ENCODE assay signal across 17 cellular contexts in genomic region chr17:4204190-4204589, GRCh38. TPM values are rescaled to one million over a fixed set of nuclear protein-coding genes. Genes with fewer than 3 reads are reported as not detected.
DNase-seq lines count a peak whose midpoint lies in the region; ATAC-seq, FAIRE-seq and TF ChIP-seq lines count a peak whose summit lies in the region.
"Had no signal": no experiment of that assay in that cellular context is flagged by ENCODE, and none has a peak within 500 bp of the region (broad histone marks: within the 10 kb centered on the region; RNA-seq: fewer than 3 reads in every experiment).

No MANE protein-coding gene starts in this region.

- TF ChIP-seq CTCF in astrocyte (IDR thresholded peaks at IDR 0.05; ENCODE audit: insufficient read depth, low read depth, low read length): no peak
- TF ChIP-seq CTCF in tibial artery (IDR thresholded peaks at IDR 0.05): no peak

- H3K9me3 ChIP-seq in astrocyte (ENCODE audit: insufficient read depth, low read depth, low read length) (no peaks in the 10 kb centered on the region), muscle layer of colon (ENCODE audit: low read length) (no peaks in the 10 kb centered on the region), tibial artery (no peaks in the 10 kb centered on the region)
- H3K9me3 ChIP-seq: ovary had no signal

- peaks cover 67% of the 10 kb centered on the region for H4K20me1 ChIP-seq in astrocyte (ENCODE audit: insufficient read depth, low read length)

- intact Hi-C loops in activated CD4-positive, alpha-beta T cell treated with anti-CD3 and anti-CD28 coated beads for 36 hours (cut with DNase I, micrococcal nuclease): no loop called here
- intact Hi-C loops in tibial artery (cut with DNase I; ENCODE audit: low total_unique reads): loop anchor here (5.0 to 10.0 kb wide), 2 partner anchors 61 to 208 kb away; partner anchors contain the start of gene ANKFY1

- H3K27ac ChIP-seq in astrocyte (ENCODE audit: low read depth, low read length) (peak overlapping the region; percentile 80), muscle layer of colon (ENCODE audit: low read depth, low read length) (peak overlapping the region; percentile 66), tibial artery (peak overlapping the region; percentile 79 to 83)
- H3K27ac ChIP-seq: foreskin keratinocyte, ovary had no signal

- peaks cover 20% of the 10 kb centered on the region for H3K4me1 ChIP-seq in astrocyte (ENCODE audit: insufficient read depth, low read length)
- peaks cover 42% of the 10 kb centered on the region for H3K4me1 ChIP-seq in muscle layer of colon (ENCODE audit: insufficient read depth, low read length)
- peaks cover 0 to 65% (median 44%) of the 10 kb centered on the region in 4 donors for H3K4me1 ChIP-seq in tibial artery
- H3K4me1 ChIP-seq: foreskin keratinocyte had no signal

- no peak for FAIRE-seq in astrocyte (lab: Jason Lieb, UNC)

- H3K4me3 ChIP-seq in astrocyte (ENCODE audit: insufficient read depth, low read depth, low read length): no peak overlapping the region
- no peak overlapping the region for H3K4me3 ChIP-seq in muscle layer of colon (ENCODE audit: low read depth in 1 of 2, low read length in 2 of 2)
- no peak overlapping the region for H3K4me3 ChIP-seq in tibial artery
- H3K4me3 ChIP-seq: ovary had no signal

- H3K27me3 Mint-ChIP-seq in activated CD4-positive, alpha-beta T cell treated with anti-CD3 and anti-CD28 coated beads for 36 hours: no peaks in the 10 kb centered on the region
- H3K27me3 Mint-ChIP-seq in astrocyte (ENCODE audit: low read depth, unreplicated experiment): no peaks in the 10 kb centered on the region
- H3K27me3 Mint-ChIP-seq: stimulated activated naive CD8-positive, alpha-beta T cell treated with anti-CD3 and anti-CD28 coated beads, Interleukin-15, amount 100 ng/mL, for 72 hours had no signal

- peaks cover 24% of the 10 kb centered on the region for H3K4me1 Mint-ChIP-seq in activated CD4-positive, alpha-beta T cell treated with anti-CD3 and anti-CD28 coated beads for 36 hours
- H3K4me1 Mint-ChIP-seq in astrocyte (ENCODE audit: low read depth, unreplicated experiment): peaks cover 15% of the 10 kb centered on the region

- H3K36me3 Mint-ChIP-seq in activated CD4-positive, alpha-beta T cell treated with anti-CD3 and anti-CD28 coated beads for 36 hours (ENCODE audit: low read depth): peaks cover 37% of the 10 kb centered on the region
- peaks cover 41% of the 10 kb centered on the region for H3K36me3 Mint-ChIP-seq in astrocyte (ENCODE audit: low read depth, unreplicated experiment)

- H3K4me2 ChIP-seq in astrocyte (ENCODE audit: low read length): peak overlapping the region; percentile 17

- no peak for DNase-seq in activated CD4-positive, alpha-beta T cell treated with anti-CD3 and anti-CD28 coated beads for 36 hours
- DNase-seq in activated CD4-positive, alpha-beta T cell treated with anti-CD3 and anti-CD28 coated beads, Interleukin-2, amount 50 U/mL, for 4 hours: no peak
- peak; percentile 62 for DNase-seq in astrocyte (ENCODE audit: low read depth)
- DNase-seq in tibial artery: no peak
- DNase-seq: 8988T; activated CD4-positive, CD25-positive, alpha-beta regulatory T cell treated with anti-CD3 and anti-CD28 coated beads, Interleukin-2, amount 50 U/mL, for 72 hours; DMS79; foreskin keratinocyte; NCI-H1436; NCI-H774; stimulated activated CD4-positive, alpha-beta T cell treated with anti-CD3 and anti-CD28 coated beads, Interleukin-2, amount 100 ng/mL, for 48 hours; stimulated activated naive CD8-positive, alpha-beta T cell treated with anti-CD3 and anti-CD28 coated beads, Interleukin-15, amount 100 ng/mL, for 72 hours had no signal

- peak overlapping the region; percentile 32 for H3K27ac Mint-ChIP-seq in activated CD4-positive, alpha-beta T cell treated with anti-CD3 and anti-CD28 coated beads for 36 hours
- H3K27ac Mint-ChIP-seq in astrocyte (ENCODE audit: unreplicated experiment): peak overlapping the region; percentile 31

- H3K36me3 ChIP-seq in astrocyte (ENCODE audit: insufficient read depth, low read length) (peaks cover 19% of the 10 kb centered on the region), muscle layer of colon (ENCODE audit: insufficient read depth, low read length) (peaks cover 34% of the 10 kb centered on the region), tibial artery (peaks cover 0 to 37% (median 27%) of the 10 kb centered on the region in 3 donors)
- H3K36me3 ChIP-seq: ovary had no signal

- H3K27me3 ChIP-seq in astrocyte (ENCODE audit: insufficient read depth, low read length): no peaks in the 10 kb centered on the region
- no peaks in the 10 kb centered on the region for H3K27me3 ChIP-seq in muscle layer of colon (ENCODE audit: control insufficient read depth in 1 of 2, insufficient read depth in 2 of 2, low read length in 2 of 2)
- H3K27me3 ChIP-seq in tibial artery: no peaks in the 10 kb centered on the region
- H3K27me3 ChIP-seq: foreskin keratinocyte, ovary had no signal

- H3K9me3 Mint-ChIP-seq in activated CD4-positive, alpha-beta T cell treated with anti-CD3 and anti-CD28 coated beads for 36 hours (ENCODE audit: low read depth): no peaks in the 10 kb centered on the region
- no peaks in the 10 kb centered on the region for H3K9me3 Mint-ChIP-seq in astrocyte (ENCODE audit: unreplicated experiment)
- H3K9me3 Mint-ChIP-seq: stimulated activated naive CD8-positive, alpha-beta T cell treated with anti-CD3 and anti-CD28 coated beads, Interleukin-15, amount 100 ng/mL, for 72 hours had no signal

- no peak for ATAC-seq in activated CD4-positive, alpha-beta T cell treated with anti-CD3 and anti-CD28 coated beads for 36 hours
- no peak for ATAC-seq in GM21529 (IDR thresholded peaks at IDR 0.05; ENCODE audit: unreplicated experiment)
- ATAC-seq in GM19351 (IDR thresholded peaks at IDR 0.05; ENCODE audit: unreplicated experiment): no peak
- ATAC-seq in HG03045 (IDR thresholded peaks at IDR 0.05; ENCODE audit: unreplicated experiment): no peak
- ATAC-seq: foreskin keratinocyte; stimulated activated naive CD8-positive, alpha-beta T cell treated with anti-CD3 and anti-CD28 coated beads, Interleukin-15, amount 100 ng/mL, for 72 hours had no signal

- POLR2A ChIA-PET in activated CD4-positive, alpha-beta T cell treated with anti-CD3 and anti-CD28 coated beads for 36 hours (lab: Charles Lee): no interaction called here

- H3K79me2 ChIP-seq in astrocyte (ENCODE audit: insufficient read depth, low read length): no peaks in the 10 kb centered on the region

- no peak overlapping the region for H2AFZ ChIP-seq in astrocyte (ENCODE audit: low read depth, low read length)

- no peak overlapping the region for H3K4me3 Mint-ChIP-seq in activated CD4-positive, alpha-beta T cell treated with anti-CD3 and anti-CD28 coated beads for 36 hours
- no peak overlapping the region for H3K4me3 Mint-ChIP-seq in astrocyte (ENCODE audit: unreplicated experiment)
- H3K4me3 Mint-ChIP-seq: stimulated activated naive CD8-positive, alpha-beta T cell treated with anti-CD3 and anti-CD28 coated beads, Interleukin-15, amount 100 ng/mL, for 72 hours had no signal

- CTCF ChIA-PET in activated CD4-positive, alpha-beta T cell treated with anti-CD3 and anti-CD28 coated beads for 36 hours (lab: Charles Lee): interaction anchor here (0.6 kb wide), 1 partner anchor 217 kb away, joined by 3 read pairs; no protein-coding TSS in a partner anchor

- H3K9ac ChIP-seq in astrocyte (ENCODE audit: low read length): peak overlapping the region; percentile 47
- H3K9ac ChIP-seq in muscle layer of colon (ENCODE audit: low read length): peak overlapping the region; percentile 63

RNA-seq across cellular contexts. Expression of gene ANKFY1, which starts 59.6 kb away (rescaled TPM):
- 10 to 100 TPM; 39.8 to 40.7 TPM for total RNA-seq in activated CD4-positive, alpha-beta T cell treated with anti-CD3 and anti-CD28 coated beads for 36 hours
- 52.0 and 59.0 TPM in 2 replicates for total RNA-seq in astrocyte
